8 cellular contexts compared by ENCODE assay signal in genomic region chr1:71080782-71081696, GRCh38. TPM values are rescaled to one million over a fixed set of nuclear protein-coding genes. Genes with fewer than 3 reads are reported as not detected.
DNase-seq lines count a peak whose midpoint lies in the region; ATAC-seq and TF ChIP-seq lines count a peak whose summit lies in the region.

Gene ZRANB2, minus strand, starts transcription at chr1:71081035. Its CDS starts 40 bp downstream, at chr1:71080995.

- peak within 1 kb of the TSS; percentile 92 for H3K4me3 ChIP-seq in OCI-LY7 (ENCODE audit: low read depth, low read length, poor library complexity, severe bottlenecking)
- peak within 1 kb of the TSS; percentile 98 for H3K4me3 ChIP-seq in epithelial cell of esophagus (ENCODE audit: low read length)
- H3K4me3 ChIP-seq in mucosa of descending colon: peak within 1 kb of the TSS; percentile 80

- H3K79me2 ChIP-seq in OCI-LY7 (ENCODE audit: insufficient read depth, low read depth, low read length): peaks cover 49% of the 10 kb centered on the region

- BruUV-seq in OCI-LY7 (replicated peaks; lab: Mats Ljungman, UMichigan): no TSS peak

- CTCF ChIA-PET in OCI-LY7 (lab: Charles Lee; ENCODE audit: unreplicated experiment): no interaction called here

- H3K9me3 ChIP-seq in OCI-LY7 (ENCODE audit: low read length) (no peaks in the 10 kb centered on the region), mucosa of descending colon (no peaks in the 10 kb centered on the region)

- H3K9me2 ChIP-seq in OCI-LY7 (ENCODE audit: insufficient read depth, low read length): no peaks in the 10 kb centered on the region

- peak; percentile 100 for ATAC-seq in GM21515 (IDR thresholded peaks at IDR 0.05; ENCODE audit: unreplicated experiment)
- ATAC-seq in mucosa of descending colon: peak; percentile 99

- TF ChIP-seq CTCF in OCI-LY7 (conservative IDR thresholded peaks at IDR 0.05; ENCODE audit: low read length) (peak; percentile 82), epithelial cell of esophagus (IDR thresholded peaks at IDR 0.05; ENCODE audit: insufficient read depth, low read depth, low read length, missing control alignments) (peak; percentile 77), mucosa of descending colon (IDR thresholded peaks at IDR 0.05) (peak; percentile 49)

- peak within 1 kb of the TSS; percentile 76; the same call in 1 of the 2 replicates for H2AFZ ChIP-seq in OCI-LY7 (ENCODE audit: low read length)

- H3K4me2 ChIP-seq in OCI-LY7 (ENCODE audit: low read length): peak within 1 kb of the TSS; percentile 83

- H3K36me3 ChIP-seq in OCI-LY7 (ENCODE audit: insufficient read depth, low read length) (peaks cover 31% of the 10 kb centered on the region), mucosa of descending colon (ENCODE audit: low read depth) (no peaks in the 10 kb centered on the region)

- intact Hi-C loops in OCI-LY7 (cut with micrococcal nuclease; ENCODE audit: unreplicated experiment) (loop anchor here (1.0 to 10.0 kb wide), 3 partner anchors 88 to 876 kb away; partner anchors contain the start of genes CTH and LRRC40), mucosa of descending colon (cut with DNase I, micrococcal nuclease) (no loop called here)

- H3K27ac ChIP-seq in OCI-LY7 (ENCODE audit: low read depth, low read length, poor library complexity, severe bottlenecking): peak within 1 kb of the TSS; percentile 62

- H3K4me1 ChIP-seq in OCI-LY7 (ENCODE audit: insufficient read depth, low read length, poor library complexity, severe bottlenecking) (peaks cover 19% of the 10 kb centered on the region), mucosa of descending colon (ENCODE audit: low read depth) (peaks cover 23% of the 10 kb centered on the region)

- peaks cover 24% of the 10 kb centered on the region for H4K20me1 ChIP-seq in OCI-LY7 (ENCODE audit: insufficient read depth, low read length)

- POLR2A ChIA-PET in OCI-LY7 (lab: Charles Lee): interaction anchor here (0.6 to 2.2 kb wide), 13 partner anchors 8 to 980 kb away, joined by 3 to 6 read pairs (median 3); no protein-coding TSS in a partner anchor

- DNase-seq in DMS 273 (lab: John Stamatoyannopoulos, UW; ENCODE audit: unreplicated experiment): peak; percentile 98
- DNase-seq in HuH-7.5 (ENCODE audit: low spot score): peak; percentile 51
- DNase-seq in OCI-LY7 (ENCODE audit: low spot score): peak; percentile 98
- DNase-seq in activated T-cell treated with anti-CD3 and anti-CD28 coated beads for 24 hours (ENCODE audit: low read depth): peak; percentile 86
- DNase-seq in epithelial cell of esophagus (ENCODE audit: low read depth): peak; percentile 96
- DNase-seq in mucosa of descending colon: peak; percentile 90 to 97 (median 91)
- DNase-seq in stimulated activated CD8-positive, alpha-beta memory T cell treated with anti-CD3 and anti-CD28 coated beads, Interleukin-4, amount 100 ng/mL, for 4 hours (ENCODE audit: low read depth in 2 of 2, low spot score in 1 of 2): peak; percentile 77 to 78

RNA-seq across cellular contexts. Expression of gene ZRANB2, which starts in this region (rescaled TPM):
- total RNA-seq in OCI-LY7 (2014; rRNA removed; shearing (Covaris generic)): 75.9 and 82.1 TPM in 2 replicates
- 171 and 190 TPM in 2 replicates for total RNA-seq in OCI-LY7 (2022)
- total RNA-seq in mucosa of descending colon: 100 to 1,000 TPM in 1 of 3 donors, 10 to 100 TPM in 2; 74.8 to 108 (median 94.9) TPM

Comparison
In these comparisons a context has a peak if more than half of its experiments do, and no peak if none do; other contexts are left out.
1. Peak in every context shown above with its lines: DNase-seq, ATAC-seq, H3K4me3 ChIP-seq and H3K27ac ChIP-seq.